8 cellular contexts compared by ENCODE assay signal in the genomic region with DNA sequence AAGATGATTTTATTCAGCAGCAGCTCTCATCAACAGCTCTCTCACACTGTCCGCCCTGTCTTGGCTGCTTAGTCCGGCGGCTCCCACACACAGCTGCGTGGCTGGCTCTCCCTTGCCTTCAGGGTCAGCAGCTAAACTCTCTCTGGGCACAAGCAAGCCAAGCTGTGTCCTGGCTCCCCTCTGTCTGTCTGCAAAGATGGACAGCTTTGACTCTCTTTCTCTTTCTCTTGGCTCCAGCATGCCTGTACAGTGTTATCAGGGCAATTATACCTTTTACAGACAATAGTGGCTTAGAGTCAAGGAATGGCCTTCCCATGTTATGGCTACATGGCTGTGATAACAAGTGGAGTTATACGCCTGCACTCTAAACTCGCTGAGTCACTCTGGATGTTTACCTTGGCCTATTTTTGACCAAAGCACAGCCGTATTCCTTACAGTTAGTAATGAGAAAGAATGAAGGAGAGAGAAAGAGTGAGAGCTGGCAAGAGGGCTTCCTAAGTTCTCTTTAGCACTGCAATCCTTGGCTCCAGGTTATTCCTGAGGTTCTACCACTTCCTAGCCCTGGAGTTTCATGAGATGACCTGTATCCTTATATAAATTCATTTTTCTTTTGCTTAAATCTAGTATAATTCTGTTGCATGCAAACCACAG. TPM values are rescaled to one million over a fixed set of nuclear protein-coding genes. Genes with fewer than 3 reads are reported as not detected.
A peak's percentile ranks its signal among the peaks of the same experiment; 100 is the strongest.
DNase-seq lines count a peak whose midpoint lies in the region; ATAC-seq and TF ChIP-seq lines count a peak whose summit lies in the region.

No MANE protein-coding gene starts in this region.

- H3K27ac Mint-ChIP-seq in glutamatergic neuron (ENCODE audit: unreplicated experiment) = no peak overlapping the region

- peak; percentile 93 for ATAC-seq in IMR-90 (ENCODE audit: low read depth)

- H2AK5ac ChIP-seq in IMR-90 (ENCODE audit: low read depth, low read length) = peak overlapping the region; percentile 62; the same call in 1 of the 2 replicates

- CTCF ChIA-PET in IMR-90 (lab: Yijun Ruan, JAX) = interaction anchor here (1.3 kb wide), 1 partner anchor 31 kb away, joined by 3 read pairs; no protein-coding TSS in a partner anchor

- peaks cover 4% of the 10 kb centered on the region for H3K9me3 Mint-ChIP-seq in glutamatergic neuron (ENCODE audit: unreplicated experiment)

- no peak for TF ChIP-seq EP300 in suprapubic skin (IDR thresholded peaks at IDR 0.05)

- H2AFZ ChIP-seq in IMR-90 (replicated peaks; ENCODE audit: low read length, poor library complexity) = peak overlapping the region; percentile 84

- no peak for TF ChIP-seq CTCF in IMR-90 (conservative IDR thresholded peaks at IDR 0.05; ENCODE audit: low read depth, low read length)
- TF ChIP-seq CTCF in brain microvascular endothelial cell (IDR thresholded peaks at IDR 0.05; ENCODE audit: low read depth, low read length, missing control alignments) = no peak
- TF ChIP-seq CTCF in glutamatergic neuron (IDR thresholded peaks at IDR 0.05; ENCODE audit: partially characterized antibody, unreplicated experiment) = no peak
- no peak for TF ChIP-seq CTCF in suprapubic skin (IDR thresholded peaks at IDR 0.05)

- H2BK120ac ChIP-seq in IMR-90 (ENCODE audit: low read depth, low read length) = peak overlapping the region; percentile 99

- H3K27me3 ChIP-seq in IMR-90 (ENCODE audit: control insufficient read depth, insufficient read depth, low read length) (no peaks in the 10 kb centered on the region), brain microvascular endothelial cell (replicated peaks) (no peaks in the 10 kb centered on the region), stomach smooth muscle (ENCODE audit: control insufficient read depth in 1 of 2, insufficient read depth in 2 of 2, low read length in 2 of 2) (no peaks in the 10 kb centered on the region), suprapubic skin (no peaks in the 10 kb centered on the region)

- H3K4ac ChIP-seq in IMR-90 (ENCODE audit: low read depth, low read length) = peak overlapping the region; percentile 88

- no peaks in the 10 kb centered on the region for H4K20me1 ChIP-seq in IMR-90 (ENCODE audit: insufficient read depth, low read length)

- 83% methylated on average over 4 of the region's 7 CpGs; no CpG with 5 or more reads in 1 of the 2 experiments for WGBS in IMR-90 (ENCODE audit: extremely low coverage in 2 of 2, insufficient read length in 1 of 2), 2 experiments
- WGBS in suprapubic skin = 63% methylated on average over 7 of the region's 7 CpGs

- H3K36me3 ChIP-seq in IMR-90 (ENCODE audit: control insufficient read depth, insufficient read depth, low read length) = no peaks in the 10 kb centered on the region
- no peaks in the 10 kb centered on the region for H3K36me3 ChIP-seq in brain microvascular endothelial cell (replicated peaks)
- no peaks in the 10 kb centered on the region for H3K36me3 ChIP-seq in stomach smooth muscle (ENCODE audit: control insufficient read depth in 2 of 2, insufficient read depth in 2 of 2, low read length in 2 of 2)
- no peaks in the 10 kb centered on the region for H3K36me3 ChIP-seq in suprapubic skin

- peaks cover 2% of the 10 kb centered on the region for H3K27me3 Mint-ChIP-seq in glutamatergic neuron (ENCODE audit: unreplicated experiment)

- H4K91ac ChIP-seq in IMR-90 (ENCODE audit: insufficient read depth, low read depth, low read length) = peak overlapping the region; percentile 92

- H3K9me1 ChIP-seq in IMR-90 (ENCODE audit: insufficient read depth, low read length) = no peaks in the 10 kb centered on the region

- dilution Hi-C loops in IMR-90 (cut with HindIII; ENCODE audit: low sequenced_read_pairs, unreplicated experiment) = no loop called here

- no peak for TF ChIP-seq POLR2A in IMR-90 (IDR thresholded peaks at IDR 0.05; ENCODE audit: low read depth, low read length)
- TF ChIP-seq POLR2A in suprapubic skin (IDR thresholded peaks at IDR 0.05) = no peak

- peak overlapping the region; percentile 89 for H3K23ac ChIP-seq in IMR-90 (ENCODE audit: low read depth, low read length)

- no peak overlapping the region for H3K4me3 Mint-ChIP-seq in glutamatergic neuron (ENCODE audit: unreplicated experiment)

- peak overlapping the region; percentile 92 for H3K18ac ChIP-seq in IMR-90 (ENCODE audit: low read depth, low read length)

- H3K14ac ChIP-seq in IMR-90 (replicated peaks; ENCODE audit: low read depth, low read length) = peak overlapping the region; percentile 96

- peak overlapping the region; percentile 79 for H3K27ac ChIP-seq in IMR-90 (ENCODE audit: insufficient read depth, low read length)
- H3K27ac ChIP-seq in brain microvascular endothelial cell = peak overlapping the region; percentile 96
- peak overlapping the region; percentile 89 for H3K27ac ChIP-seq in stomach smooth muscle (ENCODE audit: low read length)
- no peak overlapping the region for H3K27ac ChIP-seq in suprapubic skin

- H3K9me3 ChIP-seq in IMR-90 (ENCODE audit: control insufficient read depth, insufficient read depth, low read length) = peaks cover 3% of the 10 kb centered on the region; the same call in 1 of the 2 replicates
- H3K9me3 ChIP-seq in stomach smooth muscle (ENCODE audit: control insufficient read depth in 2 of 2, low read length in 2 of 2) = no peaks in the 10 kb centered on the region
- no peaks in the 10 kb centered on the region for H3K9me3 ChIP-seq in suprapubic skin

- peak overlapping the region; percentile 46 for H3K4me2 ChIP-seq in IMR-90 (ENCODE audit: low read depth, low read length)

- in situ Hi-C loops in IMR-90 (cut with MboI; ENCODE audit: low sequenced_read_pairs) = no loop called here
- in situ Hi-C loops in brain microvascular endothelial cell (cut with HindIII; ENCODE audit: low pct_ligation_motif_present, low sequenced_read_pairs) = no loop called here

- POLR2A ChIA-PET in IMR-90 (lab: Charles Lee; ENCODE audit: unreplicated experiment) = no interaction called here

- intact Hi-C loops in IMR-90 (cut with micrococcal nuclease) = loop anchor here (1.0 kb wide), 1 partner anchor 19 kb away; no protein-coding TSS in a partner anchor

- TF ChIP-seq RAD21 in IMR-90 (IDR thresholded peaks at IDR 0.05; ENCODE audit: low read length) = no peak

- peaks cover 8% of the 10 kb centered on the region for H3K4me1 ChIP-seq in IMR-90 (ENCODE audit: control insufficient read depth, insufficient read depth, low read length)
- H3K4me1 ChIP-seq in stomach smooth muscle (ENCODE audit: control insufficient read depth, insufficient read depth, low read length) = peaks cover 17% of the 10 kb centered on the region
- no peaks in the 10 kb centered on the region for H3K4me1 ChIP-seq in suprapubic skin

- peak overlapping the region; percentile 77; the same call in 1 of the 2 replicates for H3K56ac ChIP-seq in IMR-90 (ENCODE audit: extremely low read depth, insufficient read depth, low read length)

- peaks cover 13% of the 10 kb centered on the region for H3K36me3 Mint-ChIP-seq in glutamatergic neuron (ENCODE audit: unreplicated experiment)

- peak overlapping the region; percentile 32 to 89; a peak in 3 of 4 replicates for H4K8ac ChIP-seq in IMR-90 (ENCODE audit: low read depth in 2 of 2, low read length in 2 of 2)

- peak overlapping the region; percentile 73 for H2AK9ac ChIP-seq in IMR-90 (replicated peaks; ENCODE audit: low read depth, low read length, poor library complexity)

- H3K9ac ChIP-seq in IMR-90 (ENCODE audit: low read depth, low read length) (peak overlapping the region; percentile 55; the same call in 1 of the 2 replicates), stomach smooth muscle (ENCODE audit: low read length in 2 of 2) (peak overlapping the region in 1 of 2 donors; percentile 55)

- no TSS peak for BruUV-seq in IMR-90 (replicated peaks; lab: Mats Ljungman, UMichigan)

- H2BK15ac ChIP-seq in IMR-90 (ENCODE audit: low read depth, low read length) = peak overlapping the region; percentile 36; the same call in 2 of the 3 replicates

- H2BK20ac ChIP-seq in IMR-90 (ENCODE audit: low read depth, low read length) = peak overlapping the region; percentile 94

- DNase-seq in IMR-90 (peak; percentile 91), brain microvascular endothelial cell (peak; percentile 97), left kidney (ENCODE audit: low read depth, low spot score) (peak; percentile 88), glutamatergic neuron (no peak), SKM-1 treated with dmso at 0.1 percent for 144 hours (lab: John Stamatoyannopoulos, UW; ENCODE audit: unreplicated experiment) (no peak), foreskin melanocyte (no peak), suprapubic skin (ENCODE audit: low spot score in 2 of 2) (no peak)

- H3K79me1 ChIP-seq in IMR-90 (ENCODE audit: low read depth in 1 of 2, low read length in 2 of 2) = no peaks in the 10 kb centered on the region

- no peak overlapping the region for H3K4me3 ChIP-seq in IMR-90 (ENCODE audit: insufficient read depth, low read depth, low read length)
- no peak overlapping the region for H3K4me3 ChIP-seq in brain microvascular endothelial cell (ENCODE audit: low read depth, low read length)
- H3K4me3 ChIP-seq in stomach smooth muscle (ENCODE audit: low read length in 2 of 2) = peak overlapping the region in 1 of 2 donors; percentile 40
- no peak overlapping the region for H3K4me3 ChIP-seq in suprapubic skin

- H4K5ac ChIP-seq in IMR-90 (ENCODE audit: low read depth, low read length) = peak overlapping the region; percentile 95

- no peaks in the 10 kb centered on the region for H3K4me1 Mint-ChIP-seq in glutamatergic neuron (ENCODE audit: low read depth, unreplicated experiment)

- peak overlapping the region; percentile 90 for H2BK5ac ChIP-seq in IMR-90 (ENCODE audit: low read depth, low read length, poor library complexity, severe bottlenecking)

TF ChIP-seq in IMR-90, 13 proteins besides CTCF, POLR2A, EP300 and RAD21 (continues in another document):
- TF ChIP-seq RCOR1 (IDR thresholded peaks at IDR 0.05; ENCODE audit: insufficient replicate concordance, low read length) = peak; percentile 63
- peak; percentile 48 for TF ChIP-seq MAFK (IDR thresholded peaks at IDR 0.05; ENCODE audit: low read depth, low read length)
- TF ChIP-seq, protein P1, sequence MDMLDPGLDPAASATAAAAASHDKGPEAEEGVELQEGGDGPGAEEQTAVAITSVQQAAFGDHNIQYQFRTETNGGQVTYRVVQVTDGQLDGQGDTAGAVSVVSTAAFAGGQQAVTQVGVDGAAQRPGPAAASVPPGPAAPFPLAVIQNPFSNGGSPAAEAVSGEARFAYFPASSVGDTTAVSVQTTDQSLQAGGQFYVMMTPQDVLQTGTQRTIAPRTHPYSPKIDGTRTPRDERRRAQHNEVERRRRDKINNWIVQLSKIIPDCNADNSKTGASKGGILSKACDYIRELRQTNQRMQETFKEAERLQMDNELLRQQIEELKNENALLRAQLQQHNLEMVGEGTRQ (IDR thresholded peaks at IDR 0.05; ENCODE audit: low read depth, low read length) = no peak
- no peak; the same call in 1 of the 2 replicates for TF ChIP-seq BHLHE40 (IDR thresholded peaks at IDR 0.05; ENCODE audit: low read depth, low read length)
- no peak for TF ChIP-seq SMC3 (IDR thresholded peaks at IDR 0.05; ENCODE audit: low read depth, low read length)

RNA-seq across cellular contexts. Expression of a gene that starts 59.9 kb away (rescaled TPM):
- total RNA-seq in IMR-90 (2012; rRNA removed) (under 0.01 TPM in 2 replicates), glutamatergic neuron (ENCODE audit: unreplicated experiment) (23.6 TPM), suprapubic skin (1 to 10 TPM; 1.9 to 3.5 (median 2.8) TPM)
- polyA plus RNA-seq in IMR-90 (2012; rRNA removed) = 0.03 TPM in 2 replicates
- 0.01 and 0.03 TPM in 2 replicates for polyA plus RNA-seq in IMR-90 (2012; cell fraction: cytosol; rRNA removed)
- 0.07 and 0.18 TPM in 2 replicates for polyA plus RNA-seq in IMR-90 (2012; cell fraction: nucleus; rRNA removed; ENCODE audit: low replicate concordance)

Comparison
In these comparisons a context has a peak if more than half of its experiments do, and no peak if none do; other contexts are left out.
1. DNase-seq: peak in IMR-90 (single experiment), brain microvascular endothelial cell (single experiment) and left kidney (single experiment); none in glutamatergic neuron (single experiment), SKM-1 treated with dmso at 0.1 percent for 144 hours (single experiment), foreskin melanocyte (single experiment) and suprapubic skin (0 of 2).